In the genomic region with DNA sequence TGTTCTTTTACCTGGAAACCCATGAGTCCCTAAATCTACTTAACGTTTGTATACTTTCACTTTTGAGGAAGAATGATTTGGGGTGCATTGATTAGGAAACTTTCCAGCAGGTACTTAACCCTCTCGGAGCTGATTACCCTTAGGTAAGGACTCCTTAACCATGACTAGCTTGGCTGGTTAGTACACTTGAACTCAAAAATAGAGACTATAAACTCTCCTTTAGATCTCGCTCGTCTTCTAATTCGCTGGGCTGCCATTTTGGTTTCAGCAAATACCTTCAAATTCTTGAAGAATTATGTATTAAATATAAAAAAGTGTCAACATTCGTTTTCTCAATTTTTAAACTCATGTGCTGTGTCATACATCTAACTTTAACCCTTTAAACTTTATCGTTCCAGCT, we compare ENCODE assay signal across 8 cellular contexts. TPM values are rescaled to one million over a fixed set of nuclear protein-coding genes. Genes with fewer than 3 reads are reported as not detected.
DNase-seq lines count a peak whose midpoint lies in the region; ATAC-seq and TF ChIP-seq lines count a peak whose summit lies in the region.

No MANE protein-coding gene starts in this region.

- peaks cover 32% of the 10 kb centered on the region for H4K20me1 ChIP-seq in MM.1S (ENCODE audit: insufficient read depth, low read length)

- no peaks in the 10 kb centered on the region for H3K27me3 Mint-ChIP-seq in CD4-positive, alpha-beta memory T cell
- no peaks in the 10 kb centered on the region for H3K27me3 Mint-ChIP-seq in neural crest cell (ENCODE audit: low read depth)

- peak overlapping the region; percentile 79 for H3K4me2 ChIP-seq in MM.1S (ENCODE audit: low read depth, low read length)

- peak overlapping the region; percentile 90 to 100 (median 93) for H3K27ac Mint-ChIP-seq in CD4-positive, alpha-beta memory T cell
- H3K27ac Mint-ChIP-seq in neural crest cell (ENCODE audit: unreplicated experiment) = no peak overlapping the region

- peaks cover 49% of the 10 kb centered on the region for H3K4me1 ChIP-seq in CD4-positive, alpha-beta memory T cell (ENCODE audit: insufficient read depth, low read length)
- peaks cover 11% of the 10 kb centered on the region; the same call in 1 of the 2 replicates for H3K4me1 ChIP-seq in MM.1S (ENCODE audit: low read length)

- peaks cover 0 to 9% (median 0%) of the 10 kb centered on the region in 8 donors for H3K9me3 Mint-ChIP-seq in CD4-positive, alpha-beta memory T cell
- H3K9me3 Mint-ChIP-seq in neural crest cell = no peaks in the 10 kb centered on the region

- H3K4me3 Mint-ChIP-seq in CD4-positive, alpha-beta memory T cell = peak overlapping the region; percentile 88 to 99 (median 97)
- peak overlapping the region; percentile 89 for H3K4me3 Mint-ChIP-seq in neural crest cell

- H3K9me3 ChIP-seq in CD4-positive, alpha-beta memory T cell (ENCODE audit: control insufficient read depth in 1 of 2, low read length in 2 of 2) = no peaks in the 10 kb centered on the region
- no peaks in the 10 kb centered on the region for H3K9me3 ChIP-seq in MM.1S (replicated peaks; ENCODE audit: insufficient read depth, low read length)

- TF ChIP-seq CTCF in MM.1S (IDR thresholded peaks at IDR 0.05; ENCODE audit: low read length) = no peak
- TF ChIP-seq CTCF in coronary artery (IDR thresholded peaks at IDR 0.05) = no peak
- TF ChIP-seq CTCF in neural crest cell (conservative IDR thresholded peaks at IDR 0.05) = no peak
- no peak for TF ChIP-seq CTCF in GM13977 (IDR thresholded peaks at IDR 0.05; ENCODE audit: extremely low read depth, insufficient read depth, missing control alignments)

- H3K36me3 ChIP-seq in CD4-positive, alpha-beta memory T cell (ENCODE audit: insufficient read depth, low read length) = no peaks in the 10 kb centered on the region
- H3K36me3 ChIP-seq in MM.1S (replicated peaks; ENCODE audit: insufficient read depth, low read length) = no peaks in the 10 kb centered on the region

- H2AFZ ChIP-seq in MM.1S (ENCODE audit: low read length) = no peak overlapping the region

- H3K9ac ChIP-seq in MM.1S (ENCODE audit: low read length) = peak overlapping the region; percentile 99

- DNase-seq in CD4-positive, alpha-beta memory T cell = peak in 2 of 5 donors; percentile 12 to 23
- DNase-seq in MM.1S = no peak
- no peak for DNase-seq in coronary artery (ENCODE audit: low spot score)
- no peak for DNase-seq in neural crest cell (ENCODE audit: low read depth, low spot score)
- no peak for DNase-seq in stimulated activated CD4-positive, alpha-beta T cell treated with anti-CD3 and anti-CD28 coated beads, Interleukin-2, amount 100 ng/mL, for 24 hours
- DNase-seq in GM13977 (ENCODE audit: low spot score) = no peak
- DNase-seq in activated CD4-positive, alpha-beta T cell treated with anti-CD3 and anti-CD28 coated beads for 1 hour = no peak

- H3K4me1 Mint-ChIP-seq in CD4-positive, alpha-beta memory T cell = peaks cover 26 to 66% (median 54%) of the 10 kb centered on the region in 4 donors
- H3K4me1 Mint-ChIP-seq in neural crest cell = peaks cover 28% of the 10 kb centered on the region

- POLR2A ChIA-PET in CD4-positive, alpha-beta memory T cell (lab: Charles Lee; ENCODE audit: partially characterized antibody) = interaction anchor here (3.7 to 4.2 kb wide), 3 partner anchors 22 to 78 kb away, joined by 29 to 42 read pairs (median 37); no protein-coding TSS in a partner anchor

- ATAC-seq in HG03457 (IDR thresholded peaks at IDR 0.05; ENCODE audit: unreplicated experiment) = no peak

- intact Hi-C loops in CD4-positive, alpha-beta memory T cell (cut with micrococcal nuclease) = loop anchor here (5.0 to 10.0 kb wide), 3 partner anchors 155 to 912 kb away; partner anchors contain the start of gene ATP6AP2

- CTCF ChIA-PET in CD4-positive, alpha-beta memory T cell (lab: Charles Lee; ENCODE audit: partially characterized antibody) = interaction anchor here (0.8 to 1.7 kb wide), 2 partner anchors 25 to 28 kb away, joined by 3 to 5 read pairs; no protein-coding TSS in a partner anchor

- H3K79me2 ChIP-seq in MM.1S (ENCODE audit: low read length) = peaks cover 69% of the 10 kb centered on the region

- H3F3A ChIP-seq in MM.1S (ENCODE audit: insufficient read depth, low read length) = peaks cover 9% of the 10 kb centered on the region

- in situ Hi-C loops in GM13977 (cut with MboI; ENCODE audit: low pct_unique_long_range_greater_than_20kb, low sequenced_read_pairs, unreplicated experiment) = no loop called here

- H3K4me3 ChIP-seq in CD4-positive, alpha-beta memory T cell (ENCODE audit: low read length in 2 of 2) = peak overlapping the region; percentile 52 to 91
- H3K4me3 ChIP-seq in MM.1S (ENCODE audit: low read length) (peak overlapping the region; percentile 89), coronary artery (peak overlapping the region; percentile 85)

- H3K9me2 ChIP-seq in MM.1S (replicated peaks; ENCODE audit: insufficient read depth, low read length) = no peaks in the 10 kb centered on the region

- H3K27me3 ChIP-seq in CD4-positive, alpha-beta memory T cell (ENCODE audit: insufficient read depth, low read length) = no peaks in the 10 kb centered on the region
- H3K27me3 ChIP-seq in MM.1S (replicated peaks; ENCODE audit: insufficient read depth, low read length) = no peaks in the 10 kb centered on the region

- H3K27ac ChIP-seq in CD4-positive, alpha-beta memory T cell (ENCODE audit: low read depth, low read length) = peak overlapping the region; percentile 95
- H3K27ac ChIP-seq in MM.1S (ENCODE audit: low read length) (peak overlapping the region; percentile 100; the same call in 1 of the 2 replicates), coronary artery (peak overlapping the region; percentile 54 to 98)

- peaks cover 0 to 27% of the 10 kb centered on the region in 2 donors for H3K36me3 Mint-ChIP-seq in CD4-positive, alpha-beta memory T cell
- H3K36me3 Mint-ChIP-seq in neural crest cell (ENCODE audit: low read depth) = peaks cover 5% of the 10 kb centered on the region

RNA-seq across cellular contexts. Expression of gene USP9X, which starts 2.0 kb away (rescaled TPM):
- 10 to 100 TPM; 76.1 to 78.2 TPM for total RNA-seq in CD4-positive, alpha-beta memory T cell
- 10 to 100 TPM; 12.9 to 30.8 TPM for polyA plus RNA-seq in CD4-positive, alpha-beta memory T cell
- total RNA-seq in neural crest cell = 60.0 and 62.2 TPM in 2 replicates
